ENCODE assay signal across 18 cellular contexts in genomic region chr13:75963318-75963717, GRCh38.
DNase-seq lines count a peak whose midpoint lies in the region; ATAC-seq and TF ChIP-seq lines count a peak whose summit lies in the region.
"Had no signal": no experiment of that assay in that cellular context is flagged by ENCODE, and none has a peak within 500 bp of the region (broad histone marks: within the 10 kb centered on the region; RNA-seq: fewer than 3 reads in every experiment).

No MANE protein-coding gene starts in this region.

- 78% methylated on average over 4 of the region's 4 CpGs for WGBS in mesenchymal stem cell
- WGBS in mammary epithelial cell (ENCODE audit: low coverage, missing lambda C conversion rate): 75% methylated on average over 4 of the region's 4 CpGs

- CTCF ChIA-PET in mammary epithelial cell (lab: Charles Lee; ENCODE audit: low non-redundant PET): no interaction called here

- H3K4me1 ChIP-seq in adipocyte (ENCODE audit: control insufficient read depth, insufficient read depth, low read length) (no peaks in the 10 kb centered on the region), mesenchymal stem cell (ENCODE audit: control insufficient read depth, insufficient read depth, low read depth, low read length) (no peaks in the 10 kb centered on the region), mammary epithelial cell (ENCODE audit: insufficient read depth, low read length) (no peaks in the 10 kb centered on the region)
- H3K4me1 ChIP-seq: ascending aorta, BE2C had no signal

- H2AK5ac ChIP-seq in mesenchymal stem cell (ENCODE audit: low read length, severe bottlenecking): no peak overlapping the region

- dilution Hi-C loops in mammary epithelial cell (cut with HindIII; ENCODE audit: low sequenced_read_pairs): no loop called here

- H3K9me3 ChIP-seq in adipocyte (ENCODE audit: control insufficient read depth, low read length): no peaks in the 10 kb centered on the region
- H3K9me3 ChIP-seq in mesenchymal stem cell (ENCODE audit: control insufficient read depth, low read length): no peaks in the 10 kb centered on the region
- H3K9me3 ChIP-seq in mammary epithelial cell (replicated peaks; ENCODE audit: insufficient read depth, low read length): no peaks in the 10 kb centered on the region
- H3K9me3 ChIP-seq: ascending aorta, BE2C, MG63, ovary had no signal

- H3K27ac ChIP-seq in mesenchymal stem cell (ENCODE audit: low read length, poor library complexity, severe bottlenecking) (no peak overlapping the region), mammary epithelial cell (ENCODE audit: insufficient read depth, low read depth, low read length) (no peak overlapping the region)
- H3K27ac ChIP-seq: ascending aorta, ovary, PC-9, WERI-Rb-1 had no signal

- peak; percentile 14 for DNase-seq in ELF-1 (ENCODE audit: low read depth, low spot score)
- peak; percentile 12 for DNase-seq in LHCN-M2 (ENCODE audit: low read depth)
- DNase-seq in adipocyte (ENCODE audit: low read depth): peak; percentile 2
- DNase-seq in mesenchymal stem cell: peak; percentile 34
- no peak for DNase-seq in mammary epithelial cell
- DNase-seq in activated naive CD4-positive, alpha-beta T cell treated with anti-CD3 and anti-CD28 coated beads, Interleukin-2, amount 50 U/mL, for 72 hours (ENCODE audit: low spot score in 2 of 2): no peak
- no peak for DNase-seq in stimulated activated effector memory CD8-positive, alpha-beta T cell treated with anti-CD3 and anti-CD28 coated beads, Interleukin-12 subunit alpha, Interleukin-12 subunit beta, amount 100 ng/mL, for 72 hours (ENCODE audit: low spot score in 2 of 2)
- DNase-seq: activated CD8-positive, alpha-beta memory T cell treated with anti-CD3 and anti-CD28 coated beads for 24 hours; activated gamma-delta T cell; BE2C; DMS53; MG63; ovary; PC-9; WERI-Rb-1 had no signal

- no peaks in the 10 kb centered on the region for H3K9me3 Mint-ChIP-seq in activated naive CD4-positive, alpha-beta T cell treated with anti-CD3 and anti-CD28 coated beads, Interleukin-2, amount 50 U/mL, for 72 hours
- H3K9me3 Mint-ChIP-seq in stimulated activated effector memory CD8-positive, alpha-beta T cell treated with anti-CD3 and anti-CD28 coated beads, Interleukin-12 subunit alpha, Interleukin-12 subunit beta, amount 100 ng/mL, for 72 hours: peaks cover 3% of the 10 kb centered on the region
- no peaks in the 10 kb centered on the region for H3K9me3 Mint-ChIP-seq in activated T-helper 17 cell treated with anti-CD3 and anti-CD28 coated beads, Interleukin-2, amount 50 U/mL, for 72 hours
- H3K9me3 Mint-ChIP-seq: memory B cell had no signal

- H3K14ac ChIP-seq in mesenchymal stem cell (ENCODE audit: low read length in 2 of 2): no peak overlapping the region

- no peak overlapping the region for H2BK5ac ChIP-seq in mesenchymal stem cell (ENCODE audit: low read depth, low read length, poor library complexity, severe bottlenecking)

- H3K4me2 ChIP-seq in mesenchymal stem cell (ENCODE audit: low read length, poor library complexity, severe bottlenecking) (no peak overlapping the region), mammary epithelial cell (ENCODE audit: insufficient read depth, low read depth, low read length) (no peak overlapping the region)
- H3K4me2 ChIP-seq: PC-9 had no signal

- H3K4me1 Mint-ChIP-seq in stimulated activated effector memory CD8-positive, alpha-beta T cell treated with anti-CD3 and anti-CD28 coated beads, Interleukin-12 subunit alpha, Interleukin-12 subunit beta, amount 100 ng/mL, for 72 hours: no peaks in the 10 kb centered on the region
- no peaks in the 10 kb centered on the region for H3K4me1 Mint-ChIP-seq in activated T-helper 17 cell treated with anti-CD3 and anti-CD28 coated beads, Interleukin-2, amount 50 U/mL, for 72 hours
- H3K4me1 Mint-ChIP-seq: memory B cell had no signal

- H3K18ac ChIP-seq in mesenchymal stem cell (ENCODE audit: low read depth in 1 of 2, low read length in 2 of 2): no peak overlapping the region

- H3K4me3 Mint-ChIP-seq in stimulated activated effector memory CD8-positive, alpha-beta T cell treated with anti-CD3 and anti-CD28 coated beads, Interleukin-12 subunit alpha, Interleukin-12 subunit beta, amount 100 ng/mL, for 72 hours: no peak overlapping the region
- H3K4me3 Mint-ChIP-seq in activated T-helper 17 cell treated with anti-CD3 and anti-CD28 coated beads, Interleukin-2, amount 50 U/mL, for 72 hours: no peak overlapping the region
- H3K4me3 Mint-ChIP-seq: memory B cell had no signal

- H4K8ac ChIP-seq in mesenchymal stem cell (ENCODE audit: low read length): peak overlapping the region; percentile 19

- peaks cover 13% of the 10 kb centered on the region for H3K27me3 Mint-ChIP-seq in activated T-helper 17 cell treated with anti-CD3 and anti-CD28 coated beads, Interleukin-2, amount 50 U/mL, for 72 hours

- no peak overlapping the region for H3K27ac Mint-ChIP-seq in activated naive CD4-positive, alpha-beta T cell treated with anti-CD3 and anti-CD28 coated beads, Interleukin-2, amount 50 U/mL, for 72 hours
- H3K27ac Mint-ChIP-seq in stimulated activated effector memory CD8-positive, alpha-beta T cell treated with anti-CD3 and anti-CD28 coated beads, Interleukin-12 subunit alpha, Interleukin-12 subunit beta, amount 100 ng/mL, for 72 hours: no peak overlapping the region
- H3K27ac Mint-ChIP-seq in activated T-helper 17 cell treated with anti-CD3 and anti-CD28 coated beads, Interleukin-2, amount 50 U/mL, for 72 hours: no peak overlapping the region
- H3K27ac Mint-ChIP-seq: memory B cell had no signal

- H3K36me3 ChIP-seq in adipocyte (ENCODE audit: control insufficient read depth, insufficient read depth, low read length, severe bottlenecking) (no peaks in the 10 kb centered on the region), mesenchymal stem cell (ENCODE audit: control insufficient read depth in 1 of 2, insufficient read depth in 2 of 2, low read depth in 1 of 2, low read length in 2 of 2) (no peaks in the 10 kb centered on the region), mammary epithelial cell (ENCODE audit: insufficient read depth, low read length) (no peaks in the 10 kb centered on the region)
- H3K36me3 ChIP-seq: ascending aorta, BE2C, MG63, ovary, WERI-Rb-1 had no signal

- no peak for ATAC-seq in activated naive CD4-positive, alpha-beta T cell treated with anti-CD3 and anti-CD28 coated beads, Interleukin-2, amount 50 U/mL, for 72 hours
- ATAC-seq in stimulated activated effector memory CD8-positive, alpha-beta T cell treated with anti-CD3 and anti-CD28 coated beads, Interleukin-12 subunit alpha, Interleukin-12 subunit beta, amount 100 ng/mL, for 72 hours: no peak
- ATAC-seq in activated T-helper 17 cell treated with anti-CD3 and anti-CD28 coated beads, Interleukin-2, amount 50 U/mL, for 72 hours (replicated peaks): no peak

- H3K27me3 ChIP-seq in adipocyte (replicated peaks; ENCODE audit: control insufficient read depth, insufficient read depth, low read length) (no peaks in the 10 kb centered on the region), mesenchymal stem cell (ENCODE audit: control insufficient read depth in 1 of 2, insufficient read depth in 1 of 2, low read length in 2 of 2) (no peaks in the 10 kb centered on the region), mammary epithelial cell (ENCODE audit: insufficient read depth, low read length) (no peaks in the 10 kb centered on the region)
- H3K27me3 ChIP-seq: ascending aorta, BE2C, MG63, ovary had no signal

- no peak overlapping the region for H3K4ac ChIP-seq in mesenchymal stem cell (ENCODE audit: low read depth in 1 of 2, low read length in 2 of 2)

- no peaks in the 10 kb centered on the region for H3K79me2 ChIP-seq in mammary epithelial cell (ENCODE audit: insufficient read depth, low read length)

- peak overlapping the region in 1 of 2 experiments; percentile 49 for H2BK12ac ChIP-seq in mesenchymal stem cell (ENCODE audit: low read length in 2 of 2)

- H3K79me1 ChIP-seq in mesenchymal stem cell (replicated peaks; ENCODE audit: low read length, poor library complexity, severe bottlenecking): no peaks in the 10 kb centered on the region

- H2AFZ ChIP-seq in mesenchymal stem cell (ENCODE audit: low read depth, low read length) (no peak overlapping the region), mammary epithelial cell (ENCODE audit: low read depth, low read length) (no peak overlapping the region)
- H2AFZ ChIP-seq: PC-9 had no signal

- intact Hi-C loops in mammary epithelial cell (cut with micrococcal nuclease): no loop called here

- no peak overlapping the region for H4K91ac ChIP-seq in mesenchymal stem cell (ENCODE audit: low read length)

- no peak overlapping the region for H3K4me3 ChIP-seq in adipocyte (ENCODE audit: low read length)
- no peak overlapping the region for H3K4me3 ChIP-seq in mesenchymal stem cell (ENCODE audit: insufficient read depth in 1 of 2, low read depth in 1 of 2, low read length in 2 of 2)
- H3K4me3 ChIP-seq in mammary epithelial cell (replicated peaks in 1 of 3; ENCODE audit: insufficient read depth in 1 of 3, low read depth in 2 of 3, low read length in 3 of 3): no peak overlapping the region
- H3K4me3 ChIP-seq: ascending aorta, MG63, ovary, PC-9 had no signal

- no peaks in the 10 kb centered on the region for H3K36me3 Mint-ChIP-seq in activated naive CD4-positive, alpha-beta T cell treated with anti-CD3 and anti-CD28 coated beads, Interleukin-2, amount 50 U/mL, for 72 hours
- no peaks in the 10 kb centered on the region for H3K36me3 Mint-ChIP-seq in stimulated activated effector memory CD8-positive, alpha-beta T cell treated with anti-CD3 and anti-CD28 coated beads, Interleukin-12 subunit alpha, Interleukin-12 subunit beta, amount 100 ng/mL, for 72 hours
- H3K36me3 Mint-ChIP-seq in activated T-helper 17 cell treated with anti-CD3 and anti-CD28 coated beads, Interleukin-2, amount 50 U/mL, for 72 hours (ENCODE audit: low read depth): no peaks in the 10 kb centered on the region
- H3K36me3 Mint-ChIP-seq: memory B cell had no signal

- H4K20me1 ChIP-seq in mammary epithelial cell (ENCODE audit: insufficient read depth, low read length): no peaks in the 10 kb centered on the region

- no peak for TF ChIP-seq CTCF in mammary epithelial cell (conservative IDR thresholded peaks at IDR 0.05 in 1 of 2, IDR thresholded peaks at IDR 0.05 in 1 of 2; ENCODE audit: extremely low read depth in 1 of 2, insufficient read depth in 1 of 2, low read depth in 1 of 2, low read length in 2 of 2)

- H3K9ac ChIP-seq in adipocyte (ENCODE audit: low read length): no peak overlapping the region
- no peak overlapping the region for H3K9ac ChIP-seq in mesenchymal stem cell (ENCODE audit: low read length)
- H3K9ac ChIP-seq in mammary epithelial cell (ENCODE audit: insufficient read depth, low read length): no peak overlapping the region

- H2BK120ac ChIP-seq in mesenchymal stem cell (ENCODE audit: low read depth, low read length): no peak overlapping the region

- H3K23ac ChIP-seq in mesenchymal stem cell (ENCODE audit: low read length in 2 of 2): no peak overlapping the region

- no TSS peak for BruUV-seq in mammary epithelial cell (replicated peaks; lab: Mats Ljungman, UMichigan)

- no peak overlapping the region for H2BK15ac ChIP-seq in mesenchymal stem cell (ENCODE audit: low read depth, poor library complexity, severe bottlenecking)

- in situ Hi-C loops in mammary epithelial cell (cut with MboI; ENCODE audit: low sequenced_read_pairs in 2 of 2): no loop called here

Comparison
In these comparisons a context has a peak if more than half of its experiments do, and no peak if none do; other contexts are left out.
1. DNase-seq: peak in ELF-1 (single experiment), LHCN-M2 (single experiment), adipocyte (single experiment) and mesenchymal stem cell (single experiment); none in mammary epithelial cell (single experiment), activated naive CD4-positive, alpha-beta T cell treated with anti-CD3 and anti-CD28 coated beads, Interleukin-2, amount 50 U/mL, for 72 hours (0 of 2) and stimulated activated effector memory CD8-positive, alpha-beta T cell treated with anti-CD3 and anti-CD28 coated beads, Interleukin-12 subunit alpha, Interleukin-12 subunit beta, amount 100 ng/mL, for 72 hours (0 of 2).